ENCODE assay signal across 19 cellular contexts in the genomic region with DNA sequence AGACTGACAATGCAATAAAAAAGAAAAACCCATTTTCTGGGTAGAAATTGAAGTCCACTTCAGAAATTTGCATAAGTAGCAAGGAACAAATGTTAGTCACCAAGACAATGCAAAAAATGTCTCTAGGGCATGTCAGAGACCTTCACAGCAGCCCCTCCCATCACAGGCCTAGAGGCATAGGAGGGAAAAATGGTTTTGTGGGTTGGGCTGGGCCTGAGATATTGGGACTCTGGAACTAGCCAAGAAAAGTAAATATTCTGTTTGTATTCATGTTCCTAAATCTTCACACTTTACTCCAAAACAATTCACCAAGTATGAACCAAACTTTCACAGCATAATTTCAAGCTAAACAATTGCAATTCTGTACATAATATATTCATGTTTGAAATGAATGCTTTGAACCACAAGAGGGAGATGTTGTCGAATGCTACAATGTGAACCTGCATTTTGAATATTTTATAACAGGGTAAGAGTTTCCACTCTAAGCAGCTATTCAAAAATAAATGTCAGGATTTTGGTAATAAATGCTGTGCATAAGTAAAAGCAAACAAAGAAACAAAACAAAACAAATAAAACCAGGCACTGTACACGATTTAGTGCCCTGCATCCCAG.
A peak's percentile ranks its signal among the peaks of the same experiment; 100 is the strongest.
DNase-seq lines count a peak whose midpoint lies in the region; ATAC-seq and TF ChIP-seq lines count a peak whose summit lies in the region.
"Had no signal": no experiment of that assay in that cellular context is flagged by ENCODE, and none has a peak within 500 bp of the region (broad histone marks: within the 10 kb centered on the region; RNA-seq: fewer than 3 reads in every experiment).

No MANE protein-coding gene starts in this region.

- in situ Hi-C loops in GM13977 (cut with MboI; ENCODE audit: low pct_unique_long_range_greater_than_20kb, low sequenced_read_pairs, unreplicated experiment): no loop called here

- no peak overlapping the region for H3K18ac ChIP-seq in mesendoderm (ENCODE audit: low read length)

- H4K8ac ChIP-seq in mesendoderm (ENCODE audit: low read depth, low read length): no peak overlapping the region

- no peaks in the 10 kb centered on the region for H3K79me1 ChIP-seq in mesendoderm (ENCODE audit: low read length)

- H4K5ac ChIP-seq in mesendoderm (ENCODE audit: low read length): no peak overlapping the region

- ATAC-seq in HG03175 (IDR thresholded peaks at IDR 0.05; ENCODE audit: unreplicated experiment) (no peak), HG03442 (IDR thresholded peaks at IDR 0.05; ENCODE audit: unreplicated experiment) (no peak)
- ATAC-seq: effector memory CD8-positive, alpha-beta T cell had no signal

- no peak overlapping the region for H3K23ac ChIP-seq in mesendoderm (ENCODE audit: low read length)

- no peak overlapping the region for H2BK5ac ChIP-seq in mesendoderm (ENCODE audit: low read length)

- WGBS in mesendoderm (ENCODE audit: extremely low coverage, insufficient coverage, low lambda C conversion rate): no CpG with 5 or more reads among the region's 2 CpGs

- no peak overlapping the region for H3K4me2 ChIP-seq in mesendoderm (ENCODE audit: low read length)

- H3K27me3 ChIP-seq in mesendoderm (ENCODE audit: insufficient read depth, low read length, poor library complexity): no peaks in the 10 kb centered on the region
- H3K27me3 ChIP-seq: suprapubic skin had no signal

- TF ChIP-seq CTCF in 22Rv1 (IDR thresholded peaks at IDR 0.05) (peak; percentile 36), GM13977 (IDR thresholded peaks at IDR 0.05; ENCODE audit: extremely low read depth, insufficient read depth, missing control alignments) (peak; percentile 23), fibroblast of mammary gland (conservative IDR thresholded peaks at IDR 0.05; ENCODE audit: control insufficient read depth, insufficient read depth, low read depth, low read length) (peak; percentile 43)

- no peaks in the 10 kb centered on the region for H3K36me3 ChIP-seq in mesendoderm (ENCODE audit: control insufficient read depth, insufficient read depth, low read length)
- H3K36me3 ChIP-seq: suprapubic skin had no signal

- no peak overlapping the region for H2AK5ac ChIP-seq in mesendoderm (ENCODE audit: low read length)

- H3K9ac ChIP-seq in mesendoderm (ENCODE audit: low read length): no peak overlapping the region

- H3K79me2 ChIP-seq in mesendoderm (ENCODE audit: control insufficient read depth, insufficient read depth, low read length): no peaks in the 10 kb centered on the region

- DNase-seq in GM13977 (ENCODE audit: low spot score): no peak
- peak; percentile 31 for DNase-seq in OCI-M1 (lab: John Stamatoyannopoulos, UW)
- peak; percentile 37 for DNase-seq in fibroblast of mammary gland (ENCODE audit: low read depth)
- no peak for DNase-seq in mesendoderm
- DNase-seq in NCI-H2107 treated with DMSO at 0.1 percent for 48 hours (lab: John Stamatoyannopoulos, UW; ENCODE audit: unreplicated experiment): no peak
- DNase-seq: activated CD4-positive, alpha-beta T cell treated with anti-CD3 and anti-CD28 coated beads, Interleukin-2, amount 10 ng/mL, durations not matched to agents 24 days and 14 days; activated CD8-positive, alpha-beta memory T cell treated with anti-CD3 and anti-CD28 coated beads, Interleukin-2, amount 50 U/mL, for 4 hours; activated gamma-delta T cell; anterior cingulate cortex; COR-L47; effector memory CD8-positive, alpha-beta T cell; GF-D8; midbrain; NCI-H1105 treated with DMSO at 0.1 percent for 48 hours; NCI-H2171 had no signal

- no peak overlapping the region for H2BK15ac ChIP-seq in mesendoderm (replicated peaks; ENCODE audit: low read depth)

- no peak overlapping the region for H3K4ac ChIP-seq in mesendoderm (ENCODE audit: low read depth, low read length)

- no peak overlapping the region for H2BK120ac ChIP-seq in mesendoderm (ENCODE audit: low read depth, low read length)

- no peaks in the 10 kb centered on the region for H3K4me1 ChIP-seq in mesendoderm (ENCODE audit: control insufficient read depth, low read depth, low read length)
- H3K4me1 ChIP-seq: suprapubic skin had no signal

- H3K4me3 ChIP-seq in fibroblast of mammary gland (ENCODE audit: control insufficient read depth, low read depth, low read length) (no peak overlapping the region), mesendoderm (ENCODE audit: low read length) (no peak overlapping the region)
- H3K4me3 ChIP-seq: suprapubic skin had no signal

- no peak overlapping the region for H3K27ac ChIP-seq in 22Rv1
- no peak overlapping the region for H3K27ac ChIP-seq in mesendoderm (ENCODE audit: low read depth, low read length)
- H3K27ac ChIP-seq: suprapubic skin had no signal

- H3K56ac ChIP-seq in mesendoderm (ENCODE audit: low read length): no peak overlapping the region

Comparison
In these comparisons a context has a peak if more than half of its experiments do, and no peak if none do; other contexts are left out.
1. DNase-seq: peak in OCI-M1 (single experiment) and fibroblast of mammary gland (single experiment); none in GM13977 (single experiment), mesendoderm (single experiment) and NCI-H2107 treated with DMSO at 0.1 percent for 48 hours (single experiment).
2. Peak in every context shown above with its lines, with median percentiles within 50 percentile points of each other: CTCF ChIP-seq.